1 cellular context compared by ENCODE assay signal in genomic region chr1:230701895-230702768, GRCh38.
A peak's percentile ranks its signal among the peaks of the same experiment; 100 is the strongest.
TF ChIP-seq lines count a peak whose summit lies in the region.

No MANE protein-coding gene starts in this region.

TF ChIP-seq in HepG2, 621 proteins besides CTCF, POLR2A, EP300 and RAD21 (continued from another document):
- TF ChIP-seq SAP130 (CRISPR knock-in tag; IDR thresholded peaks at IDR 0.05; ENCODE audit: low read depth), result peak; percentile 73; the same call in 1 of the 2 replicates
- 0 out of 2 replicates have a peak, but pooled peaks have one; percentile 20 for TF ChIP-seq HNF1A (IDR thresholded peaks at IDR 0.05; ENCODE audit: low read depth)
- no peak for TF ChIP-seq HNF1A (CRISPR knock-in tag; IDR thresholded peaks at IDR 0.05; ENCODE audit: borderline replicate concordance)
- TF ChIP-seq RORA (CRISPR knock-in tag; IDR thresholded peaks at IDR 0.05), result no peak
- TF ChIP-seq TFAP4 (IDR thresholded peaks at IDR 0.05; ENCODE audit: borderline replicate concordance, low read depth), result peak; percentile 63; the same call in 1 of the 2 replicates
- TF ChIP-seq HNF4G (IDR thresholded peaks at IDR 0.05; ENCODE audit: borderline replicate concordance, low read depth, low read length), result peak; percentile 81
- TF ChIP-seq HNF4G (CRISPR knock-in tag; IDR thresholded peaks at IDR 0.05; ENCODE audit: borderline replicate concordance, low read depth), result no peak
- 0 out of 2 replicates have a peak, but pooled peaks have one; percentile 19 for TF ChIP-seq HOXD1 (CRISPR knock-in tag; IDR thresholded peaks at IDR 0.05)
- 0 out of 2 replicates have a peak, but pooled peaks have one; percentile 34 for TF ChIP-seq ZNF574 (CRISPR knock-in tag; IDR thresholded peaks at IDR 0.05)
- peak; percentile 30; the same call in 1 of the 2 replicates for TF ChIP-seq ZNF503 (CRISPR knock-in tag; IDR thresholded peaks at IDR 0.05)
- peak; percentile 50; the same call in 1 of the 2 replicates for TF ChIP-seq ZBTB38 (CRISPR knock-in tag; IDR thresholded peaks at IDR 0.05)
- peak; percentile 45 for TF ChIP-seq FOXO1 (CRISPR knock-in tag; IDR thresholded peaks at IDR 0.05)
- no peak for TF ChIP-seq ZNF3 (CRISPR knock-in tag; IDR thresholded peaks at IDR 0.05)
